ENCODE assay signal across 10 cellular contexts in the genomic region with DNA sequence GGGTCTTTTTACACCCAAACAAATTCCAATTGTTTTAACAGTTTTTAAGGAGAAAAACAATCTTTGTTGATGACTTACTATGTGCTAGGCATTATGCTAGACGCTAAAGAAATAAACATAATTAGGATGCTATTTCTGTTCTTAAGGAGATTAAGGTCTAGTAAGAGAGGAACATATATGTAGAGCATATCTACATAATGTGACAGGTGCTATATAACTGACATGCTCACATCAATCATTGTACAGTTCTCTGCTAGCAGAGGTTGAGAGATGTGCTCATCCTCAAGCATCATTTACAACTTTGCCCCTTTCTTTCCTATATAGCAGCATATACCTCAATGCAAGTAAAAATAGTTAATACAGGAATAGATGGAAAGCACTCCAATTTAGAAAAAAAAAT. TPM values are rescaled to one million over a fixed set of nuclear protein-coding genes. Genes with fewer than 3 reads are reported as not detected.
"Had no signal": no experiment of that assay in that cellular context is flagged by ENCODE, and none has a peak within 500 bp of the region (broad histone marks: within the 10 kb centered on the region; RNA-seq: fewer than 3 reads in every experiment).

No MANE protein-coding gene starts in this region.

- H3K4me1 Mint-ChIP-seq: IgD-negative memory B cell had no signal

- H2AFZ ChIP-seq: GM23248 had no signal

- H3K36me3 ChIP-seq: HAP-1 had no signal

- H3K36me3 Mint-ChIP-seq: IgD-negative memory B cell had no signal

- H3K27ac ChIP-seq: GM23248, HL-60 had no signal

- H3K27me3 Mint-ChIP-seq: IgD-negative memory B cell had no signal

- H3K9me3 Mint-ChIP-seq: HFFc6, IgD-negative memory B cell had no signal

- H3K4me3 Mint-ChIP-seq: HFFc6, IgD-negative memory B cell had no signal

- H3K4me3 ChIP-seq: GM23248, HAP-1 had no signal

- DNase-seq: GM23248, GOT3, H7, HFFc6 had no signal

- ATAC-seq: HCT116, HepG2 had no signal

- H3K27ac Mint-ChIP-seq: HFFc6 had no signal

- H3K9me3 ChIP-seq: HAP-1 had no signal

- H3K9ac ChIP-seq: GM23248 had no signal

RNA-seq across cellular contexts. Expression of a gene that starts 37.5 kb away (rescaled TPM):
- total RNA-seq: HT1080 had no signal
